ENCODE assay signal across 1 cellular context in genomic region chr2:222671259-222672067, GRCh38.
TF ChIP-seq lines count a peak whose summit lies in the region.

A gene with protein sequence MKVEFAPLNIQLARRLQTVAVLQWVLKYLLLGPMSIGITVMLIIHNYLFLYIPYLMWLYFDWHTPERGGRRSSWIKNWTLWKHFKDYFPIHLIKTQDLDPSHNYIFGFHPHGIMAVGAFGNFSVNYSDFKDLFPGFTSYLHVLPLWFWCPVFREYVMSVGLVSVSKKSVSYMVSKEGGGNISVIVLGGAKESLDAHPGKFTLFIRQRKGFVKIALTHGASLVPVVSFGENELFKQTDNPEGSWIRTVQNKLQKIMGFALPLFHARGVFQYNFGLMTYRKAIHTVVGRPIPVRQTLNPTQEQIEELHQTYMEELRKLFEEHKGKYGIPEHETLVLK (plus strand): TSS chr2:222671658. CDS start chr2:222671786, 128 bp downstream.

TF ChIP-seq in HepG2, 621 proteins besides CTCF, POLR2A, EP300 and RAD21 (continued from another document and continues in another):
- TF ChIP-seq ATF6 (CRISPR knock-in tag; conservative IDR thresholded peaks at IDR 0.05) (no peak), ZNF530 (CRISPR knock-in tag; IDR thresholded peaks at IDR 0.05; ENCODE audit: low read depth) (no peak; the same call in 1 of the 2 replicates), HHEX (CRISPR knock-in tag; IDR thresholded peaks at IDR 0.05) (no peak), RFX3 (CRISPR knock-in tag; IDR thresholded peaks at IDR 0.05) (no peak), ZNF20 (CRISPR knock-in tag; IDR thresholded peaks at IDR 0.05) (peak; percentile 50; the same call in 1 of the 2 replicates), HNF1B (CRISPR knock-in tag; IDR thresholded peaks at IDR 0.05) (0 out of 2 replicates have a peak, but pooled peaks have one; percentile 56), BCL3 (CRISPR knock-in tag; IDR thresholded peaks at IDR 0.05) (peak; percentile 76; the same call in 1 of the 2 replicates), ZMYM4 (CRISPR knock-in tag; IDR thresholded peaks at IDR 0.05) (peak; percentile 77), ZFP90 (CRISPR knock-in tag; IDR thresholded peaks at IDR 0.05; ENCODE audit: borderline replicate concordance) (no peak; the same call in 1 of the 2 replicates), SOX6 (IDR thresholded peaks at IDR 0.05) (no peak), SOX6 (CRISPR knock-in tag; IDR thresholded peaks at IDR 0.05) (peak; percentile 53), HMGA1 (CRISPR knock-in tag; conservative IDR thresholded peaks at IDR 0.05) (no peak), TGIF2 (CRISPR knock-in tag; IDR thresholded peaks at IDR 0.05) (peak; percentile 60; the same call in 1 of the 2 replicates), MTA3 (CRISPR knock-in tag; IDR thresholded peaks at IDR 0.05) (no peak), FOXC1 (CRISPR knock-in tag; IDR thresholded peaks at IDR 0.05; ENCODE audit: borderline replicate concordance) (peak; percentile 95), ZNF326 (CRISPR knock-in tag; IDR thresholded peaks at IDR 0.05; ENCODE audit: borderline replicate concordance) (no peak), RELA (CRISPR knock-in tag; IDR thresholded peaks at IDR 0.05) (peak; percentile 23; the same call in 1 of the 2 replicates), ZNF879 (CRISPR knock-in tag; IDR thresholded peaks at IDR 0.05) (0 out of 2 replicates have a peak, but pooled peaks have one; percentile 53), KDM1A (CRISPR knock-in tag; IDR thresholded peaks at IDR 0.05) (no peak), ZNF101 (CRISPR knock-in tag; IDR thresholded peaks at IDR 0.05; ENCODE audit: borderline replicate concordance, low read depth) (0 out of 2 replicates have a peak, but pooled peaks have one; percentile 72), ELF3 (CRISPR knock-in tag; IDR thresholded peaks at IDR 0.05) (peak; percentile 33; the same call in 1 of the 2 replicates), ZIK1 (CRISPR knock-in tag; IDR thresholded peaks at IDR 0.05; ENCODE audit: borderline replicate concordance, low read depth) (peak; percentile 94; the same call in 1 of the 2 replicates), ZNF292 (CRISPR knock-in tag; IDR thresholded peaks at IDR 0.05; ENCODE audit: borderline replicate concordance, low read depth) (peak; percentile 84), ZNF746 (CRISPR knock-in tag; IDR thresholded peaks at IDR 0.05) (no peak), NR3C1 (CRISPR knock-in tag; IDR thresholded peaks at IDR 0.05) (no peak), ZNF235 (CRISPR knock-in tag; IDR thresholded peaks at IDR 0.05; ENCODE audit: borderline replicate concordance) (peak; percentile 79), JDP2 (CRISPR knock-in tag; IDR thresholded peaks at IDR 0.05; ENCODE audit: borderline replicate concordance) (no peak), SAFB2 (CRISPR knock-in tag; IDR thresholded peaks at IDR 0.05; ENCODE audit: borderline replicate concordance, low read depth) (peak; percentile 92), KDM2A (CRISPR knock-in tag; IDR thresholded peaks at IDR 0.05; ENCODE audit: borderline replicate concordance, low read depth) (peak; percentile 79; the same call in 1 of the 2 replicates), ZBTB34 (CRISPR knock-in tag; IDR thresholded peaks at IDR 0.05) (peak; percentile 86), ZFP41 (CRISPR knock-in tag; IDR thresholded peaks at IDR 0.05; ENCODE audit: borderline replicate concordance) (0 out of 2 replicates have a peak, but pooled peaks have one; percentile 33), HNRNPK (IDR thresholded peaks at IDR 0.05; ENCODE audit: low read depth, low read length, poor library complexity, severe bottlenecking) (peak; percentile 85), TP53 (CRISPR knock-in tag; conservative IDR thresholded peaks at IDR 0.05) (no peak), BATF2 (CRISPR knock-in tag; IDR thresholded peaks at IDR 0.05) (peak; percentile 94; the same call in 1 of the 2 replicates), ETV6 (CRISPR knock-in tag; conservative IDR thresholded peaks at IDR 0.05) (peak; percentile 61; the same call in 1 of the 2 replicates), ZNF329 (CRISPR knock-in tag; IDR thresholded peaks at IDR 0.05; ENCODE audit: low read depth) (no peak), SKI (IDR thresholded peaks at IDR 0.05; ENCODE audit: partially characterized antibody) (peak; percentile 54), ZNF709 (CRISPR knock-in tag; IDR thresholded peaks at IDR 0.05) (peak; percentile 99), GLI4 (CRISPR knock-in tag; IDR thresholded peaks at IDR 0.05; ENCODE audit: borderline replicate concordance) (peak; percentile 70; the same call in 1 of the 2 replicates), ZMYM2 (CRISPR knock-in tag; IDR thresholded peaks at IDR 0.05) (peak; percentile 57; the same call in 1 of the 2 replicates), ZNF557 (CRISPR knock-in tag; IDR thresholded peaks at IDR 0.05) (no peak), CBX2 (IDR thresholded peaks at IDR 0.05; ENCODE audit: low read depth, low read length) (no peak), CBX2 (CRISPR knock-in tag; IDR thresholded peaks at IDR 0.05; ENCODE audit: low read depth) (peak; percentile 83; the same call in 1 of the 2 replicates), ZBTB40 (IDR thresholded peaks at IDR 0.05) (no peak), ZBTB40 (CRISPR knock-in tag; IDR thresholded peaks at IDR 0.05) (peak; percentile 86)
- TF ChIP-seq, protein P1, sequence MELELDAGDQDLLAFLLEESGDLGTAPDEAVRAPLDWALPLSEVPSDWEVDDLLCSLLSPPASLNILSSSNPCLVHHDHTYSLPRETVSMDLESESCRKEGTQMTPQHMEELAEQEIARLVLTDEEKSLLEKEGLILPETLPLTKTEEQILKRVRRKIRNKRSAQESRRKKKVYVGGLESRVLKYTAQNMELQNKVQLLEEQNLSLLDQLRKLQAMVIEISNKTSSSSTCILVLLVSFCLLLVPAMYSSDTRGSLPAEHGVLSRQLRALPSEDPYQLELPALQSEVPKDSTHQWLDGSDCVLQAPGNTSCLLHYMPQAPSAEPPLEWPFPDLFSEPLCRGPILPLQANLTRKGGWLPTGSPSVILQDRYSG (CRISPR knock-in tag; IDR thresholded peaks at IDR 0.05) = no peak
